In the genomic region with DNA sequence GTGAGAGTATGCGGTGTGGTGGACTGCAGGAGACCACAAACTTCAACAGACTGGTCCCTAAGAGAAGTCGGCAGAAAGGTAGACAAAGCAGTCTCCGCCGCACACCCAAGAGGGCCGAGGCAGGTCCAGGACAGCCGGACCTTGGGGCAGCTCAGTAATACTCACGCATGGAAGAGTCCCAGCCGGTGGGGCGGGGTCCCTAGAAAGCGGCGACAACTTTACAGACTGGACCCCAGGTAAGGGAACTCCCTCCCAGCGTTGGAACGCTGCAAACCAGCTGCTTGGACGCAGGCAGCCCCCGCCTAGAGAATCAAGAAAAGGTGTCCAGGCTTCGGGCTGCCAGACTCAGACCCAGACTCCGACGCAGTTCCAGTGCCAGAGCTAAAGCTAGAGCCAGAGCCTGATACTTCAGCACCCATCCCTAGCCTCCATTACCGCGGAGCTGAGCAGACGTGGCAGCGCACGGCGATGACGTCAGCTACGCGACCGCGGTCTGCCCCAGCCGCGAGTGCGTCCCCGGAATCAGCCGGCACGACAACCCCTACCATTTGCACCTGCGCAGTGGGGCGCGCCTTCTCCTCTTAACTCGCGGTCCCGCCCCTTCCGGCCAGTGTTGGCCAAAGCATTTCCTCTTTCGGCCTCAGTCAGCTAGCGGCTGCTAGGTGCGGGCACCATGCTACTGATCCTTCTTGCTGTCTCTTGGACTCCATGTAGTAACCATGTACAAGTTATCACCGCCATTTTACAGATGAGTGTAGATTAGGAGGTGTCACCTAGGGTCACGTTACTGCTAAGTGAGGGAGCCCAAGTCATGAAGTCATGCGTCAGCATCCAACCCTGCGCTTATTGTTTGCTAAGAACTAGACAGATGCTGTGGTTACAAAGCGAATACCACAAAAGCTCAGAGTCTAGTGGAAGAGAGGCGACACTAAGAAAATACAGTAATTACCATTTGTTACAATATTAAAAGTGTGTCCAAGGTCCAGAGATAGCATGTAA, we compare ENCODE assay signal across 2 cellular contexts.
A peak's percentile ranks its signal among the peaks of the same experiment; 100 is the strongest.
TF ChIP-seq lines count a peak whose summit lies in the region.

A gene with protein sequence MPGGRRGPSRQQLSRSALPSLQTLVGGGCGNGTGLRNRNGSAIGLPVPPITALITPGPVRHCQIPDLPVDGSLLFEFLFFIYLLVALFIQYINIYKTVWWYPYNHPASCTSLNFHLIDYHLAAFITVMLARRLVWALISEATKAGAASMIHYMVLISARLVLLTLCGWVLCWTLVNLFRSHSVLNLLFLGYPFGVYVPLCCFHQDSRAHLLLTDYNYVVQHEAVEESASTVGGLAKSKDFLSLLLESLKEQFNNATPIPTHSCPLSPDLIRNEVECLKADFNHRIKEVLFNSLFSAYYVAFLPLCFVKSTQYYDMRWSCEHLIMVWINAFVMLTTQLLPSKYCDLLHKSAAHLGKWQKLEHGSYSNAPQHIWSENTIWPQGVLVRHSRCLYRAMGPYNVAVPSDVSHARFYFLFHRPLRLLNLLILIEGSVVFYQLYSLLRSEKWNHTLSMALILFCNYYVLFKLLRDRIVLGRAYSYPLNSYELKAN (minus strand): TSS at position 445 of the 999 bp plus-strand sequence. CDS start 1,541 bp downstream, outside the sequence.

TF ChIP-seq in IMR-90, 13 proteins besides CTCF, POLR2A, EP300 and RAD21:
- TF ChIP-seq, protein P1, sequence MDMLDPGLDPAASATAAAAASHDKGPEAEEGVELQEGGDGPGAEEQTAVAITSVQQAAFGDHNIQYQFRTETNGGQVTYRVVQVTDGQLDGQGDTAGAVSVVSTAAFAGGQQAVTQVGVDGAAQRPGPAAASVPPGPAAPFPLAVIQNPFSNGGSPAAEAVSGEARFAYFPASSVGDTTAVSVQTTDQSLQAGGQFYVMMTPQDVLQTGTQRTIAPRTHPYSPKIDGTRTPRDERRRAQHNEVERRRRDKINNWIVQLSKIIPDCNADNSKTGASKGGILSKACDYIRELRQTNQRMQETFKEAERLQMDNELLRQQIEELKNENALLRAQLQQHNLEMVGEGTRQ (IDR thresholded peaks at IDR 0.05; ENCODE audit: low read depth, low read length) = no peak
- TF ChIP-seq FOS (IDR thresholded peaks at IDR 0.05; ENCODE audit: low read depth, low read length) = peak; percentile 40; the same call in 1 of the 2 replicates
- no peak for TF ChIP-seq MAFK (IDR thresholded peaks at IDR 0.05; ENCODE audit: low read depth, low read length)
- peak; percentile 87 for TF ChIP-seq MXI1 (IDR thresholded peaks at IDR 0.05; ENCODE audit: borderline replicate concordance, low read depth, low read length)
- TF ChIP-seq NFE2L2 (IDR thresholded peaks at IDR 0.05; ENCODE audit: low read depth, low read length) = no peak
- TF ChIP-seq, protein P2, sequence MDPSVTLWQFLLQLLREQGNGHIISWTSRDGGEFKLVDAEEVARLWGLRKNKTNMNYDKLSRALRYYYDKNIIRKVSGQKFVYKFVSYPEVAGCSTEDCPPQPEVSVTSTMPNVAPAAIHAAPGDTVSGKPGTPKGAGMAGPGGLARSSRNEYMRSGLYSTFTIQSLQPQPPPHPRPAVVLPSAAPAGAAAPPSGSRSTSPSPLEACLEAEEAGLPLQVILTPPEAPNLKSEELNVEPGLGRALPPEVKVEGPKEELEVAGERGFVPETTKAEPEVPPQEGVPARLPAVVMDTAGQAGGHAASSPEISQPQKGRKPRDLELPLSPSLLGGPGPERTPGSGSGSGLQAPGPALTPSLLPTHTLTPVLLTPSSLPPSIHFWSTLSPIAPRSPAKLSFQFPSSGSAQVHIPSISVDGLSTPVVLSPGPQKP (IDR thresholded peaks at IDR 0.05; ENCODE audit: borderline replicate concordance, low read depth, low read length) = no peak
- no peak for TF ChIP-seq SMC3 (IDR thresholded peaks at IDR 0.05; ENCODE audit: low read depth, low read length)
- no peak for TF ChIP-seq RCOR1 (IDR thresholded peaks at IDR 0.05; ENCODE audit: insufficient replicate concordance, low read length)
- TF ChIP-seq CEBPB (IDR thresholded peaks at IDR 0.05; ENCODE audit: low read depth, low read length) = no peak
- 0 out of 2 replicates have a peak, but pooled peaks have one; percentile 41 for TF ChIP-seq BHLHE40 (IDR thresholded peaks at IDR 0.05; ENCODE audit: low read depth, low read length)
- TF ChIP-seq CHD1 (IDR thresholded peaks at IDR 0.05; ENCODE audit: low read depth, low read length) = peak; percentile 33
- TF ChIP-seq MAZ (IDR thresholded peaks at IDR 0.05; ENCODE audit: borderline replicate concordance, low read depth, low read length) = peak; percentile 95
- no peak for TF ChIP-seq RFX5 (IDR thresholded peaks at IDR 0.05; ENCODE audit: low read depth, low read length)

TF ChIP-seq in endothelial cell of umbilical vein, 7 proteins besides CTCF, POLR2A, EP300 and RAD21:
- TF ChIP-seq FOS (IDR thresholded peaks at IDR 0.05; ENCODE audit: borderline replicate concordance, insufficient read depth, low read length) (peak; percentile 17), GATA2 (IDR thresholded peaks at IDR 0.05; ENCODE audit: insufficient read depth, insufficient read length, low read depth, low read length) (no peak), MYC (IDR thresholded peaks at IDR 0.05; ENCODE audit: low read depth, low read length) (peak; percentile 59), JUN (IDR thresholded peaks at IDR 0.05; ENCODE audit: borderline replicate concordance, insufficient read depth, insufficient read length, low read depth) (peak; percentile 56), POLR2AphosphoS5 (IDR thresholded peaks at IDR 0.05; ENCODE audit: insufficient read depth, low read depth, low read length) (peak; percentile 95), EZH2 (IDR thresholded peaks at IDR 0.05; ENCODE audit: borderline replicate concordance, low read depth, low read length, severe bottlenecking) (no peak)
- TF ChIP-seq, protein P3, sequence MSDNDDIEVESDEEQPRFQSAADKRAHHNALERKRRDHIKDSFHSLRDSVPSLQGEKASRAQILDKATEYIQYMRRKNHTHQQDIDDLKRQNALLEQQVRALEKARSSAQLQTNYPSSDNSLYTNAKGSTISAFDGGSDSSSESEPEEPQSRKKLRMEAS (IDR thresholded peaks at IDR 0.05; ENCODE audit: insufficient read depth, insufficient read length) = peak; percentile 41
